Comparison of ENCODE assay signal across 18 cellular contexts in genomic region chr15:90039996-90040395, GRCh38. TPM values are rescaled to one million over a fixed set of nuclear protein-coding genes. Genes with fewer than 3 reads are reported as not detected.
DNase-seq lines count a peak whose midpoint lies in the region; ATAC-seq and TF ChIP-seq lines count a peak whose summit lies in the region.
"Had no signal": no experiment of that assay in that cellular context is flagged by ENCODE, and none has a peak within 500 bp of the region (broad histone marks: within the 10 kb centered on the region; RNA-seq: fewer than 3 reads in every experiment).

No MANE protein-coding gene starts in this region.

- H3K4me3 Mint-ChIP-seq in chondrocyte (ENCODE audit: unreplicated experiment) (no peak overlapping the region), neural crest cell (peak overlapping the region; percentile 0)
- H3K4me3 Mint-ChIP-seq: GM23338; naive thymus-derived CD4-positive, alpha-beta T cell had no signal

- no peak overlapping the region for H3K27ac Mint-ChIP-seq in chondrocyte (ENCODE audit: unreplicated experiment)
- H3K27ac Mint-ChIP-seq in neural crest cell (ENCODE audit: unreplicated experiment): peak overlapping the region; percentile 31
- H3K27ac Mint-ChIP-seq: GM23338 had no signal

- no peaks in the 10 kb centered on the region for H3K36me3 ChIP-seq in H7 (replicated peaks; ENCODE audit: control insufficient read depth, insufficient read depth, low read length)

- H3K9me3 Mint-ChIP-seq in chondrocyte (ENCODE audit: low read depth) (no peaks in the 10 kb centered on the region), neural crest cell (no peaks in the 10 kb centered on the region)
- H3K9me3 Mint-ChIP-seq: GM23338; naive thymus-derived CD4-positive, alpha-beta T cell had no signal

- H3K36me3 Mint-ChIP-seq in chondrocyte (ENCODE audit: low read depth) (no peaks in the 10 kb centered on the region), neural crest cell (ENCODE audit: low read depth) (no peaks in the 10 kb centered on the region)

- H3K27me3 ChIP-seq in H7 (ENCODE audit: control insufficient read depth, insufficient read depth, low read length): no peaks in the 10 kb centered on the region
- H3K27me3 ChIP-seq: left lung had no signal

- H3K27me3 Mint-ChIP-seq in chondrocyte (ENCODE audit: low read depth) (no peaks in the 10 kb centered on the region), neural crest cell (ENCODE audit: low read depth) (no peaks in the 10 kb centered on the region)
- H3K27me3 Mint-ChIP-seq: naive thymus-derived CD4-positive, alpha-beta T cell had no signal

- H3K4me3 ChIP-seq in H7 (ENCODE audit: insufficient read depth, low read depth, low read length): no peak overlapping the region
- H3K4me3 ChIP-seq: GM23338, left lung had no signal

- ATAC-seq in GM21737 (IDR thresholded peaks at IDR 0.05; ENCODE audit: unreplicated experiment): no peak
- ATAC-seq: GM23338; left lung; naive thymus-derived CD4-positive, alpha-beta T cell; Panc1 had no signal

- DNase-seq in CD1c-positive myeloid dendritic cell (ENCODE audit: extremely low spot score) (peak; percentile 64), H7 (peak; percentile 24), chondrocyte (ENCODE audit: low spot score) (peak; percentile 48), neural crest cell (ENCODE audit: low read depth, low spot score) (no peak), GDM1 (lab: John Stamatoyannopoulos, UW) (no peak)
- no peak for DNase-seq in central memory CD4-positive, alpha-beta T cell
- DNase-seq in stimulated activated CD4-positive, alpha-beta T cell treated with anti-CD3 and anti-CD28 coated beads, Interleukin-15, amount 100 ng/mL, for 24 hours: no peak
- DNase-seq: activated CD4-positive, CD25-positive, alpha-beta regulatory T cell treated with anti-CD3 and anti-CD28 coated beads, Interleukin-2, amount 50 U/mL, for 72 hours; activated CD8-positive, alpha-beta memory T cell treated with anti-CD3 and anti-CD28 coated beads, Interleukin-2, amount 50 U/mL, for 4 hours; effector CD8-positive, alpha-beta T cell; hippocampal formation; naive thymus-derived CD4-positive, alpha-beta T cell; NCI-H2081; NCI-H526 treated with DMSO at 0.1 percent for 48 hours had no signal

- TF ChIP-seq CTCF in chondrocyte (IDR thresholded peaks at IDR 0.05) (no peak), neural crest cell (conservative IDR thresholded peaks at IDR 0.05) (no peak)

- H3K4me1 Mint-ChIP-seq in chondrocyte (ENCODE audit: low read depth): peaks cover 32% of the 10 kb centered on the region
- peaks cover 90% of the 10 kb centered on the region for H3K4me1 Mint-ChIP-seq in neural crest cell

RNA-seq across cellular contexts. Expression of gene ZNF710, which starts 38.9 kb away (rescaled TPM):
- 24.3 and 28.5 TPM in 2 replicates for total RNA-seq in H7 (2014; rRNA removed; shearing (Covaris generic))
- 6.7 to 14.4 TPM (median 12.9 TPM) in 3 replicates for total RNA-seq in chondrocyte
- total RNA-seq in neural crest cell: 60.3 and 64.4 TPM in 2 replicates

Comparison
In these comparisons a context has a peak if more than half of its experiments do, and no peak if none do; other contexts are left out.
1. DNase-seq: peak in CD1c-positive myeloid dendritic cell (single experiment), H7 (single experiment) and chondrocyte (single experiment); none in neural crest cell (single experiment), central memory CD4-positive, alpha-beta T cell (single experiment), GDM1 (single experiment) and stimulated activated CD4-positive, alpha-beta T cell treated with anti-CD3 and anti-CD28 coated beads, Interleukin-15, amount 100 ng/mL, for 24 hours (single experiment).